Comparison of ENCODE assay signal across 24 cellular contexts in the genomic region with DNA sequence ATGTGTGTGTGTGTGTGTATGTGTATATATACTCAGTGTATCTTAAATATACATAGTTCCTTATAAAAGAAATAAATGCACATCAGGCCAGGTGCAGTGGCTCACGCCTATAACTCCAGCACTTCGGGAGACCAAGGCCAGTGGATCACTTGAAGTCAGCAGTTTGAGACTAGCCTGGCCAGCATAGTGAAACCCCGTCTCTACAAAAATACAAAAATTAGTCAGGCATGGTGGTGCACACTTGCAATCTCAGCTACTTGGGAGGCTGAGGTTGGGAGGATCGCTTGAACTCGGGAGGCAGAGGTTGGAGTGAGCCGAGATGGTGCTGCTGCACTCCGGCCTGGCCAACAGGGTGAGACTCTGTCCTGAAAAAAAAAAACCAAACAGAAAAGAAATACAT.
"Had no signal": no experiment of that assay in that cellular context is flagged by ENCODE, and none has a peak within 500 bp of the region (broad histone marks: within the 10 kb centered on the region; RNA-seq: fewer than 3 reads in every experiment).

No MANE protein-coding gene starts in this region.

- H3K27ac ChIP-seq: dorsolateral prefrontal cortex, neutrophil, parathyroid adenoma, stomach, thyroid gland had no signal

- H3K36me3 Mint-ChIP-seq: memory B cell; naive B cell; natural killer cell treated with Interleukin-12 subunit alpha and Interleukin-12 subunit beta and Interleukin-15 and Interleukin-18, amount 100 ng/mL, for 72 hours had no signal

- ATAC-seq: left lobe of liver, mucosa of descending colon, sciatic nerve had no signal

- H3K9me3 Mint-ChIP-seq: memory B cell; naive B cell; natural killer cell treated with Interleukin-12 subunit alpha and Interleukin-12 subunit beta and Interleukin-15 and Interleukin-18, amount 100 ng/mL, for 72 hours; neural crest cell had no signal

- H3K27me3 Mint-ChIP-seq: memory B cell, naive B cell had no signal

- DNase-seq: dorsolateral prefrontal cortex; effector CD4-positive, alpha-beta T cell; hypothalamus; kidney; mucosa of descending colon; naive B cell; stimulated activated CD4-positive, alpha-beta T cell treated with anti-CD3 and anti-CD28 coated beads, Interleukin-12 subunit alpha, Interleukin-12 subunit beta, amount 100 ng/mL, for 4 hours; stimulated activated CD4-positive, alpha-beta T cell treated with anti-CD3 and anti-CD28 coated beads, Interleukin-1b, Interleukin-23, amount 100 ng/mL, for 48 hours; stimulated activated CD4-positive, alpha-beta T cell treated with anti-CD3 and anti-CD28 coated beads, Interleukin-4, amount 100 ng/mL, for 1 hour; stimulated activated CD8-positive, alpha-beta memory T cell treated with anti-CD3 and anti-CD28 coated beads, Interleukin-4, amount 100 ng/mL, for 48 hours; stimulated activated naive CD4-positive, alpha-beta T cell treated with Interleukin-2 at 50 U/mL for 16 hours; stomach; thyroid gland; trophoblast cell had no signal

- H3K4me3 Mint-ChIP-seq: memory B cell; natural killer cell treated with Interleukin-12 subunit alpha and Interleukin-12 subunit beta and Interleukin-15 and Interleukin-18, amount 100 ng/mL, for 72 hours; neural crest cell had no signal

- H3K9ac ChIP-seq: parathyroid adenoma had no signal

- H3K27me3 ChIP-seq: neutrophil, stomach, thyroid gland had no signal

- H3K4me3 ChIP-seq: dorsolateral prefrontal cortex, lung, mucosa of descending colon, smooth muscle cell, stomach, thyroid gland had no signal

- H3K9me3 ChIP-seq: mucosa of descending colon, neutrophil, stomach, thyroid gland had no signal

- H3K27ac Mint-ChIP-seq: memory B cell; natural killer cell treated with Interleukin-12 subunit alpha and Interleukin-12 subunit beta and Interleukin-15 and Interleukin-18, amount 100 ng/mL, for 72 hours; progenitor cell of endocrine pancreas had no signal

- H3K4me1 ChIP-seq: parathyroid adenoma, thyroid gland had no signal

- H3K36me3 ChIP-seq: neutrophil, stomach, thyroid gland had no signal
